In the genomic region with DNA sequence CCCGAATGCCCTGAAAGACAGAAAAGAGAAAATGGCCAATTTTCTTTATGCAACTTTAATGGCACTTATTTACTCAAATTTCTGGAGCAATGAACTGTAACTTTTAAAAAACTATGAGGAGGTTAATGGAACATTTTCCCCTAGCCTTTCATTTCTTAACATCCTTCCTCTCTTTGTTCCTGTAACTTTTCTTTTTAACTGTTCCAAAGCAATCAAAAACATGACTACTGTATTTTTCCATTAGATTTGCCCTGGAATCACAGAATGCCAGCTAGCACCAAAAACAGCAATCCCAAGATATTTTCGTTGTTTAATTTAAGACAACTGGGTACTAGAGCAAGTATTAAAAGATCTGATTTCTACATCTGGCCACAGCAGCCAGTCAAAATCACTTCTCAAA, we compare ENCODE assay signal across 11 cellular contexts. TPM values are rescaled to one million over a fixed set of nuclear protein-coding genes. Genes with fewer than 3 reads are reported as not detected.
A peak's percentile ranks its signal among the peaks of the same experiment; 100 is the strongest.
DNase-seq lines count a peak whose midpoint lies in the region; ATAC-seq and TF ChIP-seq lines count a peak whose summit lies in the region.
"Had no signal": no experiment of that assay in that cellular context is flagged by ENCODE, and none has a peak within 500 bp of the region (broad histone marks: within the 10 kb centered on the region; RNA-seq: fewer than 3 reads in every experiment).

No MANE protein-coding gene starts in this region.

- no peaks in the 10 kb centered on the region for H3K36me3 ChIP-seq in thoracic aorta
- H3K36me3 ChIP-seq: BE2C had no signal

- H3K27ac Mint-ChIP-seq in activated naive CD4-positive, alpha-beta T cell treated with anti-CD3 and anti-CD28 coated beads for 36 hours: peak overlapping the region; percentile 68

- H3K27me3 ChIP-seq in thoracic aorta (replicated peaks; ENCODE audit: insufficient read depth): no peaks in the 10 kb centered on the region
- H3K27me3 ChIP-seq: BE2C had no signal

- H3K27me3 Mint-ChIP-seq in activated naive CD4-positive, alpha-beta T cell treated with anti-CD3 and anti-CD28 coated beads for 36 hours (ENCODE audit: low read depth): no peaks in the 10 kb centered on the region

- peak overlapping the region; percentile 22 for H3K4me3 ChIP-seq in thoracic aorta

- no peaks in the 10 kb centered on the region for H3K9me3 Mint-ChIP-seq in activated naive CD4-positive, alpha-beta T cell treated with anti-CD3 and anti-CD28 coated beads for 36 hours

- no peak for ATAC-seq in thoracic aorta (ENCODE audit: insufficient number of reproducible peaks, low FRiP score, low read depth)
- no peak for ATAC-seq in HG02973 (IDR thresholded peaks at IDR 0.05; ENCODE audit: unreplicated experiment)
- no peak for ATAC-seq in HG03520 (IDR thresholded peaks at IDR 0.05; ENCODE audit: unreplicated experiment)

- no peak overlapping the region for H3K4me3 Mint-ChIP-seq in activated naive CD4-positive, alpha-beta T cell treated with anti-CD3 and anti-CD28 coated beads for 36 hours

- H3K4me1 ChIP-seq in thoracic aorta (ENCODE audit: control insufficient read depth in 1 of 2, low read depth in 2 of 2): peaks cover 53 to 67% of the 10 kb centered on the region in 2 donors
- H3K4me1 ChIP-seq: BE2C had no signal

- TF ChIP-seq CTCF in thoracic aorta (IDR thresholded peaks at IDR 0.05): no peak

- peaks cover 75% of the 10 kb centered on the region for H3K4me1 Mint-ChIP-seq in activated naive CD4-positive, alpha-beta T cell treated with anti-CD3 and anti-CD28 coated beads for 36 hours (ENCODE audit: low read depth)

- intact Hi-C loops in activated naive CD4-positive, alpha-beta T cell treated with anti-CD3 and anti-CD28 coated beads for 36 hours (cut with micrococcal nuclease): loop anchor here (5.0 kb wide), 2 partner anchors 117 to 302 kb away; a partner anchor contains a TSS

- H3K9me3 ChIP-seq in thoracic aorta: no peaks in the 10 kb centered on the region
- H3K9me3 ChIP-seq: BE2C had no signal

- peaks cover 33% of the 10 kb centered on the region for H3K36me3 Mint-ChIP-seq in activated naive CD4-positive, alpha-beta T cell treated with anti-CD3 and anti-CD28 coated beads for 36 hours (ENCODE audit: low read depth)

- CTCF ChIA-PET in activated naive CD4-positive, alpha-beta T cell treated with anti-CD3 and anti-CD28 coated beads for 36 hours (lab: Charles Lee): interaction anchor here (1.2 to 2.1 kb wide), 4 partner anchors 31 to 212 kb away, joined by 3 to 8 read pairs (median 5); a partner anchor contains a TSS

- H3K27ac ChIP-seq in angular gyrus (ENCODE audit: low read depth, low read length): peak overlapping the region; percentile 75
- peak overlapping the region; percentile 48 to 64 for H3K27ac ChIP-seq in thoracic aorta

- no peak for DNase-seq in activated naive CD4-positive, alpha-beta T cell treated with anti-CD3 and anti-CD28 coated beads for 36 hours
- DNase-seq in activated naive CD4-positive, alpha-beta T cell treated with Interleukin-2 at 50 U/mL for 16 hours: no peak
- DNase-seq in medulla oblongata (ENCODE audit: extremely low spot score) (peak; percentile 29), thoracic aorta (ENCODE audit: low spot score) (no peak), NCI-H146 (lab: John Stamatoyannopoulos, UW) (no peak)
- DNase-seq: BE2C, cerebellar nuclear complex, NCI-H187 had no signal

RNA-seq across cellular contexts. Expression of a gene that starts 3.8 kb away (rescaled TPM):
- total RNA-seq in activated naive CD4-positive, alpha-beta T cell treated with anti-CD3 and anti-CD28 coated beads for 36 hours: 10 to 100 TPM; 84.7 to 87.6 TPM
- 100 to 1,000 TPM in 1 of 2 donors, 10 to 100 TPM in 1; 68.1 to 135 TPM for total RNA-seq in thoracic aorta

RNA-seq across cellular contexts. Expression of a gene that starts 59.6 kb away (rescaled TPM):
- 100 to 1,000 TPM; 429 to 463 TPM for total RNA-seq in activated naive CD4-positive, alpha-beta T cell treated with anti-CD3 and anti-CD28 coated beads for 36 hours
- 10 to 100 TPM in 1 of 2 donors, 1 to 10 TPM in 1; 8.5 to 22.2 TPM for total RNA-seq in thoracic aorta

Comparison
In these comparisons a context has a peak if more than half of its experiments do, and no peak if none do; other contexts are left out.
1. RNA of a gene that starts 59.6 kb away (total RNA-seq): 429 to 463 TPM in activated naive CD4-positive, alpha-beta T cell treated with anti-CD3 and anti-CD28 coated beads for 36 hours; 8.5 to 22.2 TPM in thoracic aorta; every median in the first group is over 10 times any median in the second.